In the genomic region with DNA sequence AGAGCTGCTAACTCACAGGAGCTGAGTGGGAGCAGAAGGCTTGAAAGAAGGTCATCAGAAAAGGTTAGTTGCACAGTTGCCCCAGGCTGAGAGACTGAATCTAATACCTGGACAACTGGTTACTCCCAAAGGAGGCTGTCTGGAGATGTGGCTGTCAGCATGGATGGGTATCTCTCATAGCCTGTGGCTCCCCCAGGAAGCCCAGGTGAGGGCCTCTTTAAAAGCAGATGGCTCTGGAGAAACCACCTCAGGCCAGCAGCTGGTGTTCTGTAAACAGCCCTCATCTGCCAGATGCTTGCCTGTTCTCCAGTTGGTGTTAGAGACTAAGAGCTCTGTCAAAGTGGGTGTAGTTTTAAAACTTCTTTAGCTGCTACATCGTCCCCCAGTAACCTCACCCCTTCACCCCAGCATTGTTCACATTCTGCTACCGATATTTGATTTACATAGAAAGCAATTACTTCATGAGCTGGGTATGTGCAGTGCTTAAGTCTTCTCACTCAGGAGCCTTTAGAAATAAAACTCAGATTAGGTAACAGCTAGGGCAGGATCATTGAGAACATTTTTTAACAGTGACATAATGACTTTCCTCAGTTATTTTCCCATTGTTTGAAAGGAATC, we compare ENCODE assay signal across 1 cellular context.
TF ChIP-seq lines count a peak whose summit lies in the region.

No MANE protein-coding gene starts in this region.

TF ChIP-seq in GM12878, 131 proteins besides CTCF, POLR2A, EP300 and RAD21 (continued from another document):
- TF ChIP-seq, protein P1, sequence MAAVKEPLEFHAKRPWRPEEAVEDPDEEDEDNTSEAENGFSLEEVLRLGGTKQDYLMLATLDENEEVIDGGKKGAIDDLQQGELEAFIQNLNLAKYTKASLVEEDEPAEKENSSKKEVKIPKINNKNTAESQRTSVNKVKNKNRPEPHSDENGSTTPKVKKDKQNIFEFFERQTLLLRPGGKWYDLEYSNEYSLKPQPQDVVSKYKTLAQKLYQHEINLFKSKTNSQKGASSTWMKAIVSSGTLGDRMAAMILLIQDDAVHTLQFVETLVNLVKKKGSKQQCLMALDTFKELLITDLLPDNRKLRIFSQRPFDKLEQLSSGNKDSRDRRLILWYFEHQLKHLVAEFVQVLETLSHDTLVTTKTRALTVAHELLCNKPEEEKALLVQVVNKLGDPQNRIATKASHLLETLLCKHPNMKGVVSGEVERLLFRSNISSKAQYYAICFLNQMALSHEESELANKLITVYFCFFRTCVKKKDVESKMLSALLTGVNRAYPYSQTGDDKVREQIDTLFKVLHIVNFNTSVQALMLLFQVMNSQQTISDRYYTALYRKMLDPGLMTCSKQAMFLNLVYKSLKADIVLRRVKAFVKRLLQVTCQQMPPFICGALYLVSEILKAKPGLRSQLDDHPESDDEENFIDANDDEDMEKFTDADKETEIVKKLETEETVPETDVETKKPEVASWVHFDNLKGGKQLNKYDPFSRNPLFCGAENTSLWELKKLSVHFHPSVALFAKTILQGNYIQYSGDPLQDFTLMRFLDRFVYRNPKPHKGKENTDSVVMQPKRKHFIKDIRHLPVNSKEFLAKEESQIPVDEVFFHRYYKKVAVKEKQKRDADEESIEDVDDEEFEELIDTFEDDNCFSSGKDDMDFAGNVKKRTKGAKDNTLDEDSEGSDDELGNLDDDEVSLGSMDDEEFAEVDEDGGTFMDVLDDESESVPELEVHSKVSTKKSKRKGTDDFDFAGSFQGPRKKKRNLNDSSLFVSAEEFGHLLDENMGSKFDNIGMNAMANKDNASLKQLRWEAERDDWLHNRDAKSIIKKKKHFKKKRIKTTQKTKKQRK (IDR thresholded peaks at IDR 0.05; ENCODE audit: low read depth, low read length): no peak
- TF ChIP-seq DPF2 (IDR thresholded peaks at IDR 0.05) (no peak), RCOR1 (conservative IDR thresholded peaks at IDR 0.05; ENCODE audit: low read depth, low read length) (no peak), ZNF274 (IDR thresholded peaks at IDR 0.05; ENCODE audit: insufficient read depth, insufficient read length) (no peak), PAX5 (IDR thresholded peaks at IDR 0.05; ENCODE audit: borderline replicate concordance, low read depth, low read length) (no peak), CBX5 (IDR thresholded peaks at IDR 0.05; ENCODE audit: low read depth) (no peak), BHLHE40 (IDR thresholded peaks at IDR 0.05; ENCODE audit: borderline replicate concordance in 1 of 2, low read depth in 2 of 2, low read length in 1 of 2) (no peak), SMAD1 (IDR thresholded peaks at IDR 0.05; ENCODE audit: low read depth, partially characterized antibody) (no peak), SUZ12 (IDR thresholded peaks at IDR 0.05; ENCODE audit: unreplicated experiment) (no peak), SIN3A (IDR thresholded peaks at IDR 0.05; ENCODE audit: low read depth, low read length) (no peak), KAT2A (conservative IDR thresholded peaks at IDR 0.05; ENCODE audit: control insufficient read depth, low read depth, low read length) (no peak), MEF2A (IDR thresholded peaks at IDR 0.05; ENCODE audit: insufficient read depth, low read depth, low read length) (no peak)
- TF ChIP-seq, protein P2, sequence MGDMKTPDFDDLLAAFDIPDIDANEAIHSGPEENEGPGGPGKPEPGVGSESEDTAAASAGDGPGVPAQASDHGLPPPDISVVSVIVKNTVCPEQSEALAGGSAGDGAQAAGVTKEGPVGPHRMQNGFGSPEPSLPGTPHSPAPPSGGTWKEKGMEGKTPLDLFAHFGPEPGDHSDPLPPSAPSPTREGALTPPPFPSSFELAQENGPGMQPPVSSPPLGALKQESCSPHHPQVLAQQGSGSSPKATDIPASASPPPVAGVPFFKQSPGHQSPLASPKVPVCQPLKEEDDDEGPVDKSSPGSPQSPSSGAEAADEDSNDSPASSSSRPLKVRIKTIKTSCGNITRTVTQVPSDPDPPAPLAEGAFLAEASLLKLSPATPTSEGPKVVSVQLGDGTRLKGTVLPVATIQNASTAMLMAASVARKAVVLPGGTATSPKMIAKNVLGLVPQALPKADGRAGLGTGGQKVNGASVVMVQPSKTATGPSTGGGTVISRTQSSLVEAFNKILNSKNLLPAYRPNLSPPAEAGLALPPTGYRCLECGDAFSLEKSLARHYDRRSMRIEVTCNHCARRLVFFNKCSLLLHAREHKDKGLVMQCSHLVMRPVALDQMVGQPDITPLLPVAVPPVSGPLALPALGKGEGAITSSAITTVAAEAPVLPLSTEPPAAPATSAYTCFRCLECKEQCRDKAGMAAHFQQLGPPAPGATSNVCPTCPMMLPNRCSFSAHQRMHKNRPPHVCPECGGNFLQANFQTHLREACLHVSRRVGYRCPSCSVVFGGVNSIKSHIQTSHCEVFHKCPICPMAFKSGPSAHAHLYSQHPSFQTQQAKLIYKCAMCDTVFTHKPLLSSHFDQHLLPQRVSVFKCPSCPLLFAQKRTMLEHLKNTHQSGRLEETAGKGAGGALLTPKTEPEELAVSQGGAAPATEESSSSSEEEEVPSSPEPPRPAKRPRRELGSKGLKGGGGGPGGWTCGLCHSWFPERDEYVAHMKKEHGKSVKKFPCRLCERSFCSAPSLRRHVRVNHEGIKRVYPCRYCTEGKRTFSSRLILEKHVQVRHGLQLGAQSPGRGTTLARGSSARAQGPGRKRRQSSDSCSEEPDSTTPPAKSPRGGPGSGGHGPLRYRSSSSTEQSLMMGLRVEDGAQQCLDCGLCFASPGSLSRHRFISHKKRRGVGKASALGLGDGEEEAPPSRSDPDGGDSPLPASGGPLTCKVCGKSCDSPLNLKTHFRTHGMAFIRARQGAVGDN (IDR thresholded peaks at IDR 0.05): no peak
- TF ChIP-seq, protein P3, sequence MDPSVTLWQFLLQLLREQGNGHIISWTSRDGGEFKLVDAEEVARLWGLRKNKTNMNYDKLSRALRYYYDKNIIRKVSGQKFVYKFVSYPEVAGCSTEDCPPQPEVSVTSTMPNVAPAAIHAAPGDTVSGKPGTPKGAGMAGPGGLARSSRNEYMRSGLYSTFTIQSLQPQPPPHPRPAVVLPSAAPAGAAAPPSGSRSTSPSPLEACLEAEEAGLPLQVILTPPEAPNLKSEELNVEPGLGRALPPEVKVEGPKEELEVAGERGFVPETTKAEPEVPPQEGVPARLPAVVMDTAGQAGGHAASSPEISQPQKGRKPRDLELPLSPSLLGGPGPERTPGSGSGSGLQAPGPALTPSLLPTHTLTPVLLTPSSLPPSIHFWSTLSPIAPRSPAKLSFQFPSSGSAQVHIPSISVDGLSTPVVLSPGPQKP (IDR thresholded peaks at IDR 0.05; ENCODE audit: low read depth, low read length): no peak
TF ChIP-seq in GM12878: peak in this region for 0.
